15 cellular contexts compared by ENCODE assay signal in the genomic region with DNA sequence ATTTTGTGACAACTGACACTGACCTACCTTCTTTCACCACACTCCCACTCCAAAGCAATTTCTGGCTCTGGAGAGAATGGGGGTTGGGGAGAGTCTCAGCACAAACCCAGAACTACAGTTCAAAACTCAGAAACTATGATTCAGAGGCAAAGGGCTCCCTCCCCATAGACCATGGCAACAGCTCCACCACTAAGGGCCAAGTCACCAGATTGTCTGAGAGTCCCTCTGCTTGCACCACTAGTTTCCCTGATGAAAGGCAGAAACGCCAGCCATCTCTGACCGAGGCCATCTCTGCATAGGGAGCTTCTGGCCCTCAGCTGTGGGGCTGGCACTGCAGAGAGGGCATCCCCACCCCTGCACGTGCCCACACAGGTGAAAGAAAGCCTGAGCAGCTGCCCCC.
DNase-seq lines count a peak whose midpoint lies in the region; ATAC-seq and TF ChIP-seq lines count a peak whose summit lies in the region.
"Had no signal": no experiment of that assay in that cellular context is flagged by ENCODE, and none has a peak within 500 bp of the region (broad histone marks: within the 10 kb centered on the region; RNA-seq: fewer than 3 reads in every experiment).

No MANE protein-coding gene starts in this region.

- no peak overlapping the region for H4K8ac ChIP-seq in neuronal stem cell (ENCODE audit: low read depth, low read length)

- H2AK5ac ChIP-seq in neuronal stem cell (ENCODE audit: low read depth, low read length) = peak overlapping the region; percentile 51

- no peak overlapping the region for H3K23ac ChIP-seq in neuronal stem cell (ENCODE audit: low read depth, low read length, poor library complexity)

- peaks cover 0 to 8% (median 0%) of the 10 kb centered on the region in 3 experiments for H3K27me3 ChIP-seq in neuronal stem cell (ENCODE audit: control insufficient read depth in 3 of 3, insufficient read depth in 3 of 3, low read depth in 1 of 3, low read length in 3 of 3)
- H3K27me3 ChIP-seq in osteoblast (ENCODE audit: insufficient read depth, low read length) = no peaks in the 10 kb centered on the region
- H3K27me3 ChIP-seq: BLaER1 had no signal

- no peak for TF ChIP-seq CTCF in osteoblast (IDR thresholded peaks at IDR 0.05; ENCODE audit: extremely low read depth, low read depth, low read length)

- no peak overlapping the region for H3K27ac ChIP-seq in neuronal stem cell (replicated peaks; ENCODE audit: low read length)
- no peak overlapping the region for H3K27ac ChIP-seq in osteoblast (ENCODE audit: low read depth, low read length)
- H3K27ac ChIP-seq: BLaER1 had no signal

- no peak overlapping the region for H3K4ac ChIP-seq in neuronal stem cell (ENCODE audit: low read length)

- no peak overlapping the region for H3K18ac ChIP-seq in neuronal stem cell (ENCODE audit: low read length)

- H4K20me1 ChIP-seq in osteoblast (ENCODE audit: insufficient read depth, low read length) = no peaks in the 10 kb centered on the region
- H4K20me1 ChIP-seq: BLaER1 had no signal

- WGBS in neuronal stem cell (ENCODE audit: extremely low coverage in 2 of 2, insufficient read length in 2 of 2, insufficient replicate concordance in 1 of 2), 2 donors = no CpG with 5 or more reads among the region's 3 CpGs

- H3K4me2 ChIP-seq in neuronal stem cell (ENCODE audit: insufficient read depth, low read length, poor library complexity, severe bottlenecking) (no peak overlapping the region), osteoblast (ENCODE audit: insufficient read depth, low read length) (no peak overlapping the region)
- H3K4me2 ChIP-seq: BLaER1 had no signal

- no peaks in the 10 kb centered on the region for H3K79me1 ChIP-seq in neuronal stem cell (ENCODE audit: low read depth, low read length)

- H2AFZ ChIP-seq in neuronal stem cell (ENCODE audit: low read length) = no peak overlapping the region
- no peak overlapping the region for H2AFZ ChIP-seq in osteoblast (ENCODE audit: low read length)

- no peak for ATAC-seq in HG02588 (IDR thresholded peaks at IDR 0.05; ENCODE audit: unreplicated experiment)

- no peak overlapping the region for H4K91ac ChIP-seq in neuronal stem cell (ENCODE audit: low read depth, low read length, poor library complexity)

- peaks cover 0 to 9% of the 10 kb centered on the region in 2 donors for H3K4me1 ChIP-seq in neuronal stem cell (ENCODE audit: control insufficient read depth in 2 of 2, insufficient read depth in 1 of 2, low read depth in 1 of 2, low read length in 2 of 2)
- H3K4me1 ChIP-seq in osteoblast (ENCODE audit: insufficient read depth, low read length) = no peaks in the 10 kb centered on the region

- no peak overlapping the region for H2BK12ac ChIP-seq in neuronal stem cell (ENCODE audit: low read length)

- in situ Hi-C loops in G401 (cut with HindIII; ENCODE audit: low sequenced_read_pairs) = no loop called here

- no peak overlapping the region for H2BK120ac ChIP-seq in neuronal stem cell (ENCODE audit: low read depth, low read length)

- H3K36me3 ChIP-seq in neuronal stem cell (replicated peaks in 1 of 2; ENCODE audit: control insufficient read depth in 2 of 2, insufficient read depth in 2 of 2, low read length in 2 of 2) (no peaks in the 10 kb centered on the region), osteoblast (ENCODE audit: insufficient read depth, low read length) (no peaks in the 10 kb centered on the region)
- H3K36me3 ChIP-seq: BLaER1 had no signal

- no peaks in the 10 kb centered on the region for H3K9me3 ChIP-seq in neuronal stem cell (replicated peaks in 1 of 2; ENCODE audit: control insufficient read depth in 2 of 2, insufficient read depth in 1 of 2, low read depth in 1 of 2, low read length in 2 of 2)
- H3K9me3 ChIP-seq in osteoblast (ENCODE audit: low read depth, low read length) = no peaks in the 10 kb centered on the region
- H3K9me3 ChIP-seq: BLaER1 had no signal

- no peaks in the 10 kb centered on the region for H3K79me2 ChIP-seq in osteoblast (ENCODE audit: insufficient read depth, low read length)

- H3K9ac ChIP-seq in neuronal stem cell (ENCODE audit: low read depth, low read length, poor library complexity) = no peak overlapping the region
- H3K9ac ChIP-seq: BLaER1 had no signal

- DNase-seq in NCI-H1694 treated with DMSO at 0.1 percent for 48 hours (lab: John Stamatoyannopoulos, UW) = peak; percentile 52
- no peak for DNase-seq in NCI-H1694 (lab: John Stamatoyannopoulos, UW)
- DNase-seq in G401 (ENCODE audit: low spot score) = peak; percentile 90
- peak; percentile 83 for DNase-seq in cerebellum (ENCODE audit: low spot score)
- no peak for DNase-seq in neuronal stem cell (ENCODE audit: low spot score)
- no peak for DNase-seq in NK-92 treated with Interleukin-12 subunit alpha and Interleukin-12 subunit beta, amount 100 ng/mL, for 24 hours (lab: John Stamatoyannopoulos, UW)
- no peak for DNase-seq in osteoblast (ENCODE audit: insufficient read length, low spot score, missing footprints)
- DNase-seq: 8988T; AML-193; CD4-positive, CD25-positive, alpha-beta regulatory T cell; DMS79; GOT3; H9 had no signal

- H2BK5ac ChIP-seq in neuronal stem cell (ENCODE audit: low read length) = no peak overlapping the region

- H2BK15ac ChIP-seq in neuronal stem cell (ENCODE audit: low read length) = no peak overlapping the region

- H3K4me3 ChIP-seq in neuronal stem cell (ENCODE audit: low read length in 2 of 2) (no peak overlapping the region), osteoblast (ENCODE audit: insufficient read depth, low read length) (no peak overlapping the region)
- H3K4me3 ChIP-seq: BLaER1 had no signal

- H3K14ac ChIP-seq in neuronal stem cell (ENCODE audit: low read length) = no peak overlapping the region

Comparison
In these comparisons a context has a peak if more than half of its experiments do, and no peak if none do; other contexts are left out.
1. DNase-seq: peak in NCI-H1694 treated with DMSO at 0.1 percent for 48 hours (single experiment), G401 (single experiment) and cerebellum (single experiment); none in NCI-H1694 (single experiment), neuronal stem cell (single experiment), NK-92 treated with Interleukin-12 subunit alpha and Interleukin-12 subunit beta, amount 100 ng/mL, for 24 hours (single experiment) and osteoblast (single experiment).